9 cellular contexts compared by ENCODE assay signal in genomic region chr21:41895643-41896493, GRCh38. TPM values are rescaled to one million over a fixed set of nuclear protein-coding genes. Genes with fewer than 3 reads are reported as not detected.
DNase-seq lines count a peak whose midpoint lies in the region; ATAC-seq and TF ChIP-seq lines count a peak whose summit lies in the region.
"Had no signal": no experiment of that assay in that cellular context is flagged by ENCODE, and none has a peak within 500 bp of the region (broad histone marks: within the 10 kb centered on the region; RNA-seq: fewer than 3 reads in every experiment).

No MANE protein-coding gene starts in this region.

- TF ChIP-seq POLR2A in Peyer's patch (IDR thresholded peaks at IDR 0.05) (no peak), lower leg skin (IDR thresholded peaks at IDR 0.05) (no peak)

- H3K4me3 ChIP-seq in CD4-positive, alpha-beta memory T cell (ENCODE audit: low read length in 2 of 2): no peak overlapping the region
- H3K4me3 ChIP-seq in Peyer's patch: no peak overlapping the region
- H3K4me3 ChIP-seq in mammary epithelial cell (replicated peaks in 1 of 3; ENCODE audit: insufficient read depth in 1 of 3, low read depth in 2 of 3, low read length in 3 of 3): no peak overlapping the region
- H3K4me3 ChIP-seq in lower leg skin (ENCODE audit: low read depth, poor library complexity, severe bottlenecking): no peak overlapping the region
- H3K4me3 ChIP-seq: tibial artery had no signal

- peaks cover 9 to 20% (median 14%) of the 10 kb centered on the region in 4 donors for H3K4me1 Mint-ChIP-seq in CD4-positive, alpha-beta memory T cell
- peaks cover 51% of the 10 kb centered on the region for H3K4me1 Mint-ChIP-seq in nephron progenitor cell

- no peaks in the 10 kb centered on the region for H3K9me3 Mint-ChIP-seq in CD4-positive, alpha-beta memory T cell
- H3K9me3 Mint-ChIP-seq in activated naive CD4-positive, alpha-beta T cell treated with anti-CD3 and anti-CD28 coated beads, Interleukin-2, amount 50 U/mL, for 72 hours: no peaks in the 10 kb centered on the region
- H3K9me3 Mint-ChIP-seq in nephron progenitor cell: no peaks in the 10 kb centered on the region

- no peaks in the 10 kb centered on the region for H3K79me2 ChIP-seq in mammary epithelial cell (ENCODE audit: insufficient read depth, low read length)

- in situ Hi-C loops in mammary epithelial cell (cut with MboI; ENCODE audit: low sequenced_read_pairs in 2 of 2): no loop called here

- dilution Hi-C loops in mammary epithelial cell (cut with HindIII; ENCODE audit: low sequenced_read_pairs): no loop called here

- H4K20me1 ChIP-seq in mammary epithelial cell (ENCODE audit: insufficient read depth, low read length): no peaks in the 10 kb centered on the region

- peaks cover 18% of the 10 kb centered on the region for H3K4me1 ChIP-seq in CD4-positive, alpha-beta memory T cell (ENCODE audit: insufficient read depth, low read length)
- no peaks in the 10 kb centered on the region for H3K4me1 ChIP-seq in Peyer's patch
- no peaks in the 10 kb centered on the region for H3K4me1 ChIP-seq in mammary epithelial cell (ENCODE audit: insufficient read depth, low read length)

- WGBS in mammary epithelial cell (ENCODE audit: low coverage, missing lambda C conversion rate): 92% methylated on average over 19 of the region's 22 CpGs
- WGBS in lower leg skin, 2 donors: 79 to 80% methylated on average over 22 of the region's 22 CpGs

- CTCF ChIA-PET in CD4-positive, alpha-beta memory T cell (lab: Charles Lee; ENCODE audit: partially characterized antibody): interaction anchor here (0.6 to 2.4 kb wide), 11 partner anchors 13 to 379 kb away, joined by 3 to 17 read pairs (median 4); partner anchors contain the start of gene PRDM15
- CTCF ChIA-PET in mammary epithelial cell (lab: Charles Lee; ENCODE audit: low non-redundant PET): no interaction called here

- POLR2A ChIA-PET in CD4-positive, alpha-beta memory T cell (lab: Charles Lee; ENCODE audit: partially characterized antibody): interaction anchor here (0.6 to 1.7 kb wide), 7 partner anchors 9 to 213 kb away, joined by 3 to 12 read pairs (median 5); partner anchors contain the start of gene PRDM15

- H3K36me3 Mint-ChIP-seq in CD4-positive, alpha-beta memory T cell: peaks cover 2 to 3% of the 10 kb centered on the region in 2 donors
- peaks cover 9% of the 10 kb centered on the region in 2 donors for H3K36me3 Mint-ChIP-seq in activated naive CD4-positive, alpha-beta T cell treated with anti-CD3 and anti-CD28 coated beads, Interleukin-2, amount 50 U/mL, for 72 hours
- peaks cover 12% of the 10 kb centered on the region for H3K36me3 Mint-ChIP-seq in nephron progenitor cell (ENCODE audit: low read depth)

- no peak overlapping the region for H3K9ac ChIP-seq in mammary epithelial cell (ENCODE audit: insufficient read depth, low read length)

- no peaks in the 10 kb centered on the region for H3K36me3 ChIP-seq in CD4-positive, alpha-beta memory T cell (ENCODE audit: insufficient read depth, low read length)
- H3K36me3 ChIP-seq in Peyer's patch (peaks cover 0 to 21% (median 0%) of the 10 kb centered on the region in 3 donors), mammary epithelial cell (ENCODE audit: insufficient read depth, low read length) (peaks cover 7% of the 10 kb centered on the region)

- TF ChIP-seq CTCF in Peyer's patch (IDR thresholded peaks at IDR 0.05): no peak
- no peak for TF ChIP-seq CTCF in nephron progenitor cell (IDR thresholded peaks at IDR 0.05)
- TF ChIP-seq CTCF in mammary epithelial cell (conservative IDR thresholded peaks at IDR 0.05 in 1 of 2, IDR thresholded peaks at IDR 0.05 in 1 of 2; ENCODE audit: extremely low read depth in 1 of 2, insufficient read depth in 1 of 2, low read depth in 1 of 2, low read length in 2 of 2): no peak
- no peak for TF ChIP-seq CTCF in lower leg skin (IDR thresholded peaks at IDR 0.05)

- peak; percentile 37 to 62 (median 57) for DNase-seq in CD4-positive, alpha-beta memory T cell
- DNase-seq in Peyer's patch: peak in 2 of 3 donors; percentile 64 to 76
- DNase-seq in activated naive CD4-positive, alpha-beta T cell treated with anti-CD3 and anti-CD28 coated beads, Interleukin-2, amount 50 U/mL, for 72 hours (ENCODE audit: low spot score in 2 of 2): peak in 1 of 2 donors; percentile 28
- no peak for DNase-seq in nephron progenitor cell
- no peak for DNase-seq in foreskin melanocyte
- DNase-seq in NCI-H2029 (lab: John Stamatoyannopoulos, UW): no peak
- no peak for DNase-seq in mammary epithelial cell
- DNase-seq in lower leg skin (ENCODE audit: low spot score in 2 of 2): no peak
- DNase-seq: tibial artery had no signal

- H3K27me3 Mint-ChIP-seq in CD4-positive, alpha-beta memory T cell: no peaks in the 10 kb centered on the region
- H3K27me3 Mint-ChIP-seq in nephron progenitor cell (ENCODE audit: low read depth, poor library complexity): peaks cover 6% of the 10 kb centered on the region

- intact Hi-C loops in CD4-positive, alpha-beta memory T cell (cut with micrococcal nuclease): loop anchor here (1.0 to 10.0 kb wide), 2 partner anchors 18 to 81 kb away; no protein-coding TSS in a partner anchor
- intact Hi-C loops in mammary epithelial cell (cut with micrococcal nuclease): no loop called here
- intact Hi-C loops in lower leg skin (cut with DNase I; ENCODE audit: low total_unique reads): no loop called here

- H3K27me3 ChIP-seq in CD4-positive, alpha-beta memory T cell (ENCODE audit: insufficient read depth, low read length): no peaks in the 10 kb centered on the region
- no peaks in the 10 kb centered on the region for H3K27me3 ChIP-seq in Peyer's patch
- no peaks in the 10 kb centered on the region for H3K27me3 ChIP-seq in mammary epithelial cell (ENCODE audit: insufficient read depth, low read length)
- H3K27me3 ChIP-seq: tibial artery had no signal

- no TSS peak for BruUV-seq in mammary epithelial cell (replicated peaks; lab: Mats Ljungman, UMichigan)

- no peak overlapping the region for H2AFZ ChIP-seq in mammary epithelial cell (ENCODE audit: low read depth, low read length)

- no peaks in the 10 kb centered on the region for H3K9me3 ChIP-seq in CD4-positive, alpha-beta memory T cell (ENCODE audit: control insufficient read depth in 1 of 2, low read length in 2 of 2)
- H3K9me3 ChIP-seq in Peyer's patch: no peaks in the 10 kb centered on the region
- no peaks in the 10 kb centered on the region for H3K9me3 ChIP-seq in mammary epithelial cell (replicated peaks; ENCODE audit: insufficient read depth, low read length)
- H3K9me3 ChIP-seq: tibial artery had no signal

- H3K27ac Mint-ChIP-seq in CD4-positive, alpha-beta memory T cell: peak overlapping the region in 6 of 7 donors; percentile 12 to 84 (median 43)
- peak overlapping the region in 1 of 2 donors; percentile 18 for H3K27ac Mint-ChIP-seq in activated naive CD4-positive, alpha-beta T cell treated with anti-CD3 and anti-CD28 coated beads, Interleukin-2, amount 50 U/mL, for 72 hours
- H3K27ac Mint-ChIP-seq in nephron progenitor cell: peak overlapping the region; percentile 26

- no peak overlapping the region for H3K4me2 ChIP-seq in mammary epithelial cell (ENCODE audit: insufficient read depth, low read depth, low read length)

- peak overlapping the region in 5 of 8 donors; percentile 5 to 62 (median 31) for H3K4me3 Mint-ChIP-seq in CD4-positive, alpha-beta memory T cell
- peak overlapping the region; percentile 66 for H3K4me3 Mint-ChIP-seq in nephron progenitor cell

- no peak overlapping the region for H3K27ac ChIP-seq in CD4-positive, alpha-beta memory T cell (ENCODE audit: low read depth, low read length)
- H3K27ac ChIP-seq in Peyer's patch (no peak overlapping the region), mammary epithelial cell (ENCODE audit: insufficient read depth, low read depth, low read length) (no peak overlapping the region)

- ATAC-seq in activated naive CD4-positive, alpha-beta T cell treated with anti-CD3 and anti-CD28 coated beads, Interleukin-2, amount 50 U/mL, for 72 hours: peak; percentile 26 to 68

RNA-seq across cellular contexts. Expression of gene PRDM15, which starts 16.7 kb away (rescaled TPM):
- 10 to 100 TPM; 14.2 to 14.3 TPM for total RNA-seq in CD4-positive, alpha-beta memory T cell
- 1 to 10 TPM in 1 of 2 donors, under 1 TPM in 1; 0.50 to 3.3 TPM for polyA plus RNA-seq in CD4-positive, alpha-beta memory T cell
- total RNA-seq in Peyer's patch (10 to 100 TPM in 3 of 4 donors, 1 to 10 TPM in 1; 9.3 to 47.9 (median 16.9) TPM), mammary epithelial cell (1 to 10 TPM; 7.2 to 8.1 TPM), lower leg skin (10 to 100 TPM in 2 of 4 donors, 1 to 10 TPM in 2; 4.7 to 26.9 (median 9.1) TPM)
- total RNA-seq in activated naive CD4-positive, alpha-beta T cell treated with anti-CD3 and anti-CD28 coated beads, Interleukin-2, amount 50 U/mL, for 72 hours: 10 to 100 TPM; 13.1 to 23.0 TPM
- polyA plus RNA-seq in mammary epithelial cell: 5.8 TPM
- 29.5 TPM for polyA minus RNA-seq in mammary epithelial cell

RNA-seq across cellular contexts. Expression of gene C2CD2, which starts 58.0 kb away (rescaled TPM):
- 10 to 100 TPM; 10.5 to 11.0 TPM for total RNA-seq in CD4-positive, alpha-beta memory T cell
- polyA plus RNA-seq in CD4-positive, alpha-beta memory T cell: 1 to 10 TPM; 1.9 to 3.5 TPM
- total RNA-seq in Peyer's patch: 10 to 100 TPM in 3 of 4 donors, 1 to 10 TPM in 1; 6.7 to 22.3 (median 17.3) TPM
- 10 to 100 TPM; 15.8 to 24.7 TPM for total RNA-seq in activated naive CD4-positive, alpha-beta T cell treated with anti-CD3 and anti-CD28 coated beads, Interleukin-2, amount 50 U/mL, for 72 hours
- total RNA-seq in mammary epithelial cell: 10 to 100 TPM; 29.1 to 36.7 TPM
- 28.0 TPM for polyA plus RNA-seq in mammary epithelial cell
- 90.3 TPM for polyA minus RNA-seq in mammary epithelial cell
- 10 to 100 TPM; 39.4 to 79.5 (median 49.4) TPM for total RNA-seq in lower leg skin

Comparison
In these comparisons a context has a peak if more than half of its experiments do, and no peak if none do; other contexts are left out.
1. DNase-seq: peak in CD4-positive, alpha-beta memory T cell (5 of 5) and Peyer's patch (2 of 3); none in nephron progenitor cell (single experiment), foreskin melanocyte (single experiment), NCI-H2029 (single experiment), mammary epithelial cell (single experiment) and lower leg skin (0 of 2).